28 cellular contexts compared by ENCODE assay signal in the genomic region with DNA sequence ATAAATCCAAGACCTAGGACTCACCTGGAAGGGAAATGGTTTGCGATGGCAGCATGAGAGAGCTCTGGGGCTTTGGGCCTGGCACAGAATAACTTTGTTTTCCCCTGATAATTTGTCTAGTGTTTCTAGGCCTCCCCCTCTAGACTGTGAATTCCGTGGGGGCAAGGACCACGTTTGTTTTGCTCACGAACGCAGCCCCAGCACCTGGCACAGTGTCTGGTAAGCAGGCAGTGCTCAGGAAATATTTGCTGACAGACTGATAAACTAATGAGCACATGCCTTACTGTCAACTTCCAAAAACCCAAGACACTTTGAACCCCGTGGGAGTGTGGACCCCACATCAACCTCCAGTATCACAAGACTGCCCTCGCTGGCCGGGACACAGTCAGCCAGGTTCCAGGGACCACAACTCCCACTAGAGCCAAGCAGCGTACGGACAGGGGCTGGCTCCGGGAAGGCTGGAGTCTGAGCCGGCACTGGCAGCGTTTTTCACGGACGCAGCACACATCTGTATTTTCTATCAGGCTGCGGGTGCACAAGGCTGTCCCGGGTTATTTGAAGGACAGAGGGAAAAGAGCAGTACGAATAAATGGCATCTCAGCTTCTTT.
A peak's percentile ranks its signal among the peaks of the same experiment; 100 is the strongest.
DNase-seq lines count a peak whose midpoint lies in the region; ATAC-seq and TF ChIP-seq lines count a peak whose summit lies in the region.
"Had no signal": no experiment of that assay in that cellular context is flagged by ENCODE, and none has a peak within 500 bp of the region (broad histone marks: within the 10 kb centered on the region; RNA-seq: fewer than 3 reads in every experiment).

No MANE protein-coding gene starts in this region.

- H2BK15ac ChIP-seq in IMR-90 (ENCODE audit: low read depth, low read length): no peak overlapping the region

- no peak overlapping the region for H3K27ac ChIP-seq in IMR-90 (ENCODE audit: insufficient read depth, low read length)
- H3K27ac ChIP-seq in right cardiac atrium (ENCODE audit: low read length): no peak overlapping the region
- H3K27ac ChIP-seq in osteoblast (ENCODE audit: low read depth, low read length): no peak overlapping the region
- no peak overlapping the region for H3K27ac ChIP-seq in SJCRH30
- H3K27ac ChIP-seq: coronary artery, VCaP had no signal

- H3K14ac ChIP-seq in IMR-90 (replicated peaks; ENCODE audit: low read depth, low read length): no peak overlapping the region

- dilution Hi-C loops in IMR-90 (cut with HindIII; ENCODE audit: low sequenced_read_pairs, unreplicated experiment): no loop called here

- POLR2A ChIA-PET in IMR-90 (lab: Charles Lee; ENCODE audit: unreplicated experiment) (no interaction called here), activated B cell treated with CpG ODN at 0.5 μM for 24 hours (lab: Charles Lee) (interaction anchor here (0.5 to 1.9 kb wide), 3 partner anchors 10 to 452 kb away, joined by 3 to 5 read pairs (median 3); a partner anchor contains a TSS)

- no peak overlapping the region for H2BK120ac ChIP-seq in IMR-90 (ENCODE audit: low read depth, low read length)

- H3K4me1 ChIP-seq in IMR-90 (ENCODE audit: control insufficient read depth, insufficient read depth, low read length): peaks cover 10% of the 10 kb centered on the region
- peaks cover 4% of the 10 kb centered on the region for H3K4me1 ChIP-seq in right cardiac atrium (ENCODE audit: control insufficient read depth, insufficient read depth, low read length)
- H3K4me1 ChIP-seq in osteoblast (ENCODE audit: insufficient read depth, low read length): peaks cover 25% of the 10 kb centered on the region
- H3K4me1 ChIP-seq in SJCRH30: peaks cover 1% of the 10 kb centered on the region

- 0 out of 2 replicates have a peak overlapping the region, but pooled peaks have one; percentile 19 for H3K4ac ChIP-seq in IMR-90 (ENCODE audit: low read depth, low read length)

- no peaks in the 10 kb centered on the region for H3K27me3 Mint-ChIP-seq in activated B cell treated with CpG ODN at 0.5 μM for 24 hours
- H3K27me3 Mint-ChIP-seq: activated naive CD8-positive, alpha-beta T cell treated with anti-CD3 and anti-CD28 coated beads for 36 hours had no signal

- H2BK20ac ChIP-seq in IMR-90 (ENCODE audit: low read depth, low read length): no peak overlapping the region

- H3K23ac ChIP-seq in IMR-90 (ENCODE audit: low read depth, low read length): no peak overlapping the region

- no peak overlapping the region for H4K8ac ChIP-seq in IMR-90 (ENCODE audit: low read depth in 2 of 2, low read length in 2 of 2)

- peak overlapping the region; percentile 9 for H2AFZ ChIP-seq in IMR-90 (replicated peaks; ENCODE audit: low read length, poor library complexity)
- no peak overlapping the region for H2AFZ ChIP-seq in osteoblast (ENCODE audit: low read length)

- TF ChIP-seq RAD21 in IMR-90 (IDR thresholded peaks at IDR 0.05; ENCODE audit: low read length): no peak

- peaks cover 17% of the 10 kb centered on the region for H3K9me1 ChIP-seq in IMR-90 (ENCODE audit: insufficient read depth, low read length)

- no peak for TF ChIP-seq CTCF in IMR-90 (conservative IDR thresholded peaks at IDR 0.05; ENCODE audit: low read depth, low read length)
- no peak for TF ChIP-seq CTCF in activated B cell treated with CpG ODN at 0.5 μM for 24 hours (IDR thresholded peaks at IDR 0.05)
- TF ChIP-seq CTCF in osteoblast (IDR thresholded peaks at IDR 0.05; ENCODE audit: extremely low read depth, low read depth, low read length): no peak
- no peak for TF ChIP-seq CTCF in GM13977 (IDR thresholded peaks at IDR 0.05; ENCODE audit: extremely low read depth, insufficient read depth, missing control alignments)

- H4K20me1 ChIP-seq in IMR-90 (ENCODE audit: insufficient read depth, low read length) (no peaks in the 10 kb centered on the region), osteoblast (ENCODE audit: insufficient read depth, low read length) (no peaks in the 10 kb centered on the region)

- peak overlapping the region; percentile 25 for H3K27ac Mint-ChIP-seq in activated B cell treated with CpG ODN at 0.5 μM for 24 hours
- H3K27ac Mint-ChIP-seq: activated naive CD8-positive, alpha-beta T cell treated with anti-CD3 and anti-CD28 coated beads for 36 hours had no signal

- H4K5ac ChIP-seq in IMR-90 (ENCODE audit: low read depth, low read length): no peak overlapping the region

- no peaks in the 10 kb centered on the region for H3K36me3 Mint-ChIP-seq in activated B cell treated with CpG ODN at 0.5 μM for 24 hours (ENCODE audit: low read depth)

- H3K9me3 Mint-ChIP-seq in activated B cell treated with CpG ODN at 0.5 μM for 24 hours: no peaks in the 10 kb centered on the region

- intact Hi-C loops in IMR-90 (cut with micrococcal nuclease): no loop called here
- intact Hi-C loops in activated B cell treated with CpG ODN at 0.5 μM for 24 hours (cut with micrococcal nuclease): loop anchor here (10.0 kb wide), 1 partner anchor 420 kb away; a partner anchor contains a TSS
- intact Hi-C loops in right cardiac atrium (cut with DNase I): no loop called here

- peaks cover 47% of the 10 kb centered on the region for H3K4me1 Mint-ChIP-seq in activated B cell treated with CpG ODN at 0.5 μM for 24 hours

- CTCF ChIA-PET in IMR-90 (lab: Yijun Ruan, JAX) (interaction anchor here (0.8 kb wide), 1 partner anchor 442 kb away, joined by 3 read pairs; no protein-coding TSS in a partner anchor), activated B cell treated with CpG ODN at 0.5 μM for 24 hours (lab: Charles Lee) (interaction anchor here (1.0 to 1.9 kb wide), 4 partner anchors 18 to 442 kb away, joined by 3 to 12 read pairs (median 4); no protein-coding TSS in a partner anchor)

- TF ChIP-seq POLR2A in IMR-90 (IDR thresholded peaks at IDR 0.05; ENCODE audit: low read depth, low read length): no peak

- no peaks in the 10 kb centered on the region for H3K9me3 ChIP-seq in IMR-90 (ENCODE audit: control insufficient read depth, insufficient read depth, low read length)
- no peaks in the 10 kb centered on the region for H3K9me3 ChIP-seq in right cardiac atrium (ENCODE audit: control insufficient read depth, low read length)
- no peaks in the 10 kb centered on the region for H3K9me3 ChIP-seq in osteoblast (ENCODE audit: low read depth, low read length)
- H3K9me3 ChIP-seq in SJCRH30 (replicated peaks): no peaks in the 10 kb centered on the region

- H3K4me3 ChIP-seq in IMR-90 (ENCODE audit: insufficient read depth, low read depth, low read length) (no peak overlapping the region), right cardiac atrium (ENCODE audit: low read length) (no peak overlapping the region), osteoblast (ENCODE audit: insufficient read depth, low read length) (no peak overlapping the region), SJCRH30 (no peak overlapping the region)
- H3K4me3 ChIP-seq: coronary artery had no signal

- peak overlapping the region; percentile 9 for H2AK9ac ChIP-seq in IMR-90 (replicated peaks; ENCODE audit: low read depth, low read length, poor library complexity)

- H3K4me3 Mint-ChIP-seq in activated B cell treated with CpG ODN at 0.5 μM for 24 hours: no peak overlapping the region
- H3K4me3 Mint-ChIP-seq: activated naive CD8-positive, alpha-beta T cell treated with anti-CD3 and anti-CD28 coated beads for 36 hours had no signal

- no TSS peak for BruUV-seq in IMR-90 (replicated peaks; lab: Mats Ljungman, UMichigan)

- H3K4me2 ChIP-seq in IMR-90 (ENCODE audit: low read depth, low read length) (no peak overlapping the region), osteoblast (ENCODE audit: insufficient read depth, low read length) (no peak overlapping the region)

- no peak for ATAC-seq in IMR-90 (ENCODE audit: low read depth)
- no peak for ATAC-seq in activated B cell treated with CpG ODN at 0.5 μM for 24 hours (ENCODE audit: low read depth)
- peak; percentile 29 to 47 for ATAC-seq in right cardiac atrium
- ATAC-seq in HG03108 (IDR thresholded peaks at IDR 0.05; ENCODE audit: unreplicated experiment): no peak

- H3K36me3 ChIP-seq in IMR-90 (ENCODE audit: control insufficient read depth, insufficient read depth, low read length) (no peaks in the 10 kb centered on the region), osteoblast (ENCODE audit: insufficient read depth, low read length) (no peaks in the 10 kb centered on the region), SJCRH30 (no peaks in the 10 kb centered on the region)

- no peaks in the 10 kb centered on the region for H3K27me3 ChIP-seq in IMR-90 (ENCODE audit: control insufficient read depth, insufficient read depth, low read length)
- no peaks in the 10 kb centered on the region for H3K27me3 ChIP-seq in right cardiac atrium (ENCODE audit: control insufficient read depth, insufficient read depth)
- H3K27me3 ChIP-seq in osteoblast (ENCODE audit: insufficient read depth, low read length): no peaks in the 10 kb centered on the region
- no peaks in the 10 kb centered on the region for H3K27me3 ChIP-seq in SJCRH30

- H3K79me2 ChIP-seq in osteoblast (ENCODE audit: insufficient read depth, low read length): no peaks in the 10 kb centered on the region

- H3K56ac ChIP-seq in IMR-90 (ENCODE audit: extremely low read depth, insufficient read depth, low read length): no peak overlapping the region

- in situ Hi-C loops in IMR-90 (cut with MboI; ENCODE audit: low sequenced_read_pairs): no loop called here
- in situ Hi-C loops in GM13977 (cut with MboI; ENCODE audit: low pct_unique_long_range_greater_than_20kb, low sequenced_read_pairs, unreplicated experiment): no loop called here

- no peak overlapping the region; the same call in 1 of the 2 replicates for H2AK5ac ChIP-seq in IMR-90 (ENCODE audit: low read depth, low read length)

- WGBS in IMR-90 (ENCODE audit: extremely low coverage in 2 of 2, insufficient read length in 1 of 2), 2 experiments: 87% methylated on average over 3 of the region's 18 CpGs; no CpG with 5 or more reads in 1 of the 2 experiments
- WGBS in right cardiac atrium: 29% methylated on average over 18 of the region's 18 CpGs

- no peak overlapping the region for H3K18ac ChIP-seq in IMR-90 (ENCODE audit: low read depth, low read length)

- H3K9ac ChIP-seq in IMR-90 (ENCODE audit: low read depth, low read length): no peak overlapping the region

- H2BK5ac ChIP-seq in IMR-90 (ENCODE audit: low read depth, low read length, poor library complexity, severe bottlenecking): no peak overlapping the region

- H4K91ac ChIP-seq in IMR-90 (ENCODE audit: insufficient read depth, low read depth, low read length): no peak overlapping the region

- H3K79me1 ChIP-seq in IMR-90 (ENCODE audit: low read depth in 1 of 2, low read length in 2 of 2): peaks cover 9 to 34% of the 10 kb centered on the region in 2 experiments

- no peak for DNase-seq in IMR-90
- no peak for DNase-seq in activated B cell treated with CpG ODN at 0.5 μM for 24 hours
- DNase-seq in right cardiac atrium: peak in 2 of 3 donors; percentile 64 to 70
- DNase-seq in osteoblast (ENCODE audit: insufficient read length, low spot score, missing footprints): peak; percentile 30
- no peak for DNase-seq in SJCRH30
- no peak for DNase-seq in NCI-H146 treated with DMSO at 0.1 percent for 48 hours (lab: John Stamatoyannopoulos, UW; ENCODE audit: unreplicated experiment)
- no peak for DNase-seq in GM13977 (ENCODE audit: low spot score)
- DNase-seq: activated CD4-positive, alpha-beta T cell treated with anti-CD3 and anti-CD28 coated beads for 48 hours; activated effector memory CD4-positive, alpha-beta T cell treated with anti-CD3 and anti-CD28 coated beads, Interleukin-2, amount 50 U/mL, for 16 hours; activated naive CD8-positive, alpha-beta T cell treated with anti-CD3 and anti-CD28 coated beads for 36 hours; anterior cingulate cortex; C1 segment of cervical spinal cord; caudate nucleus; DMS53; effector memory CD4-positive, alpha-beta T cell; foreskin fibroblast; Karpas-422; NCI-H1417 treated with DMSO at 0.1 percent for 48 hours; NCI-H2081 treated with DMSO at 0.1 percent for 48 hours; NCI-H345; NCI-H69; SHP77 treated with DMSO at 0.1 percent for 48 hours; stimulated activated CD4-positive, alpha-beta T cell treated with anti-CD3 and anti-CD28 coated beads, Interleukin-4, amount 100 ng/mL, for 4 hours; SW 1271; trophoblast cell had no signal

Comparison
In these comparisons a context has a peak if more than half of its experiments do, and no peak if none do; other contexts are left out.
1. ATAC-seq: peak in right cardiac atrium (2 of 2); none in IMR-90 (single experiment), activated B cell treated with CpG ODN at 0.5 μM for 24 hours (single experiment) and HG03108 (single experiment).
2. DNase-seq: peak in right cardiac atrium (2 of 3) and osteoblast (single experiment); none in IMR-90 (single experiment), activated B cell treated with CpG ODN at 0.5 μM for 24 hours (single experiment), SJCRH30 (0 of 2), NCI-H146 treated with DMSO at 0.1 percent for 48 hours (single experiment) and GM13977 (single experiment).